9 cellular contexts compared by ENCODE assay signal in the genomic region with DNA sequence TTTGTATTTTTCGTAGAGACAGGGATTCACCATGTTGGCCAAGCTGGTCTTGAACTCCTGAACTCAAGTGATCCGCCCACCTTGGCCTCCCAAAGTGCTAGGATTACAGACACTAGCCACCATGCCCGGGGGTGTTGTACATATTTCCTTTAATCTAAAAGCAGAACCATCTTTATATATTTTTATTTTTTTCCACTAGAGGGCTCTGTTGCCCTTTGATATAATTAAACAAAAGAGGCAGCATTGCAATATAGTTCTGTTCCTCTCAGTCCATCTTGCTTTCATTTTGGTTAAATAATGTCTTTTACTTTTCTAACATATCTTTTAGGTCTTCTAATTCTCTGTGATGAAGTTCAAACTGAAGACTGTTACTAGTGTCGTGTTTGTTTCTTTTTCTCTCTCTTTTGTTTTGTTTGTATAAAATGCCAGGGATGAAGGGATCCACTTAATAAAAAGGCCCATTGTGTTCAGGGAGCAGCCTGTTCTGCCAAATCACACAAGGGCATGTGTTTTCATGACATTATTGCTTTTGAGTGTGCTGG. TPM values are rescaled to one million over a fixed set of nuclear protein-coding genes. Genes with fewer than 3 reads are reported as not detected.
DNase-seq lines count a peak whose midpoint lies in the region; ATAC-seq lines count a peak whose summit lies in the region.
"Had no signal": no experiment of that assay in that cellular context is flagged by ENCODE, and none has a peak within 500 bp of the region (broad histone marks: within the 10 kb centered on the region; RNA-seq: fewer than 3 reads in every experiment).

No MANE protein-coding gene starts in this region.

- no peak overlapping the region for H3K4me3 Mint-ChIP-seq in activated T-cell treated with anti-CD3 and anti-CD28 coated beads, Interleukin-2, amount 50 U/mL, for 4 hours
- H3K4me3 Mint-ChIP-seq: T-helper 1 cell treated with Interleukin-12 subunit alpha and Interleukin-12 subunit beta and Interleukin-4 antibody, amounts not matched to agents 30 μg/mL and 1 μg/mL, for 36 hours had no signal

- H3K36me3 Mint-ChIP-seq in activated T-cell treated with anti-CD3 and anti-CD28 coated beads, Interleukin-2, amount 50 U/mL, for 4 hours (ENCODE audit: insufficient read depth) = peaks cover under 1% of the 10 kb centered on the region

- no peaks in the 10 kb centered on the region for H3K9me3 Mint-ChIP-seq in activated T-cell treated with anti-CD3 and anti-CD28 coated beads, Interleukin-2, amount 50 U/mL, for 4 hours
- H3K9me3 Mint-ChIP-seq: T-helper 1 cell treated with Interleukin-12 subunit alpha and Interleukin-12 subunit beta and Interleukin-4 antibody, amounts not matched to agents 30 μg/mL and 1 μg/mL, for 36 hours had no signal

- no peaks in the 10 kb centered on the region for H3K27me3 Mint-ChIP-seq in activated T-cell treated with anti-CD3 and anti-CD28 coated beads, Interleukin-2, amount 50 U/mL, for 4 hours (ENCODE audit: low read depth)

- H3K4me1 Mint-ChIP-seq in activated T-cell treated with anti-CD3 and anti-CD28 coated beads, Interleukin-2, amount 50 U/mL, for 4 hours (ENCODE audit: low read depth) = peaks cover 3% of the 10 kb centered on the region

- peak; percentile 90 for ATAC-seq in GM18870 (IDR thresholded peaks at IDR 0.05; ENCODE audit: unreplicated experiment)
- peak; percentile 85 for ATAC-seq in HG03196 (IDR thresholded peaks at IDR 0.05; ENCODE audit: unreplicated experiment)
- peak; percentile 50 to 60 for ATAC-seq in activated T-cell treated with anti-CD3 and anti-CD28 coated beads, Interleukin-2, amount 50 U/mL, for 4 hours
- ATAC-seq in GM19397 (IDR thresholded peaks at IDR 0.05; ENCODE audit: unreplicated experiment) = no peak

- DNase-seq in COLO829 (ENCODE audit: low spot score) (peak; percentile 47), NCI-H226 (peak; percentile 45), globus pallidus (ENCODE audit: low spot score) (peak; percentile 92), pons (ENCODE audit: low spot score) (peak; percentile 98)
- DNase-seq in activated T-cell treated with anti-CD3 and anti-CD28 coated beads, Interleukin-2, amount 50 U/mL, for 4 hours = no peak

RNA-seq across cellular contexts. Expression of gene WWOX, which starts 23.4 kb away (rescaled TPM):
- 10 to 100 TPM; 13.9 to 19.1 (median 18.9) TPM for total RNA-seq in activated T-cell treated with anti-CD3 and anti-CD28 coated beads, Interleukin-2, amount 50 U/mL, for 4 hours
